8 cellular contexts compared by ENCODE assay signal in the genomic region with DNA sequence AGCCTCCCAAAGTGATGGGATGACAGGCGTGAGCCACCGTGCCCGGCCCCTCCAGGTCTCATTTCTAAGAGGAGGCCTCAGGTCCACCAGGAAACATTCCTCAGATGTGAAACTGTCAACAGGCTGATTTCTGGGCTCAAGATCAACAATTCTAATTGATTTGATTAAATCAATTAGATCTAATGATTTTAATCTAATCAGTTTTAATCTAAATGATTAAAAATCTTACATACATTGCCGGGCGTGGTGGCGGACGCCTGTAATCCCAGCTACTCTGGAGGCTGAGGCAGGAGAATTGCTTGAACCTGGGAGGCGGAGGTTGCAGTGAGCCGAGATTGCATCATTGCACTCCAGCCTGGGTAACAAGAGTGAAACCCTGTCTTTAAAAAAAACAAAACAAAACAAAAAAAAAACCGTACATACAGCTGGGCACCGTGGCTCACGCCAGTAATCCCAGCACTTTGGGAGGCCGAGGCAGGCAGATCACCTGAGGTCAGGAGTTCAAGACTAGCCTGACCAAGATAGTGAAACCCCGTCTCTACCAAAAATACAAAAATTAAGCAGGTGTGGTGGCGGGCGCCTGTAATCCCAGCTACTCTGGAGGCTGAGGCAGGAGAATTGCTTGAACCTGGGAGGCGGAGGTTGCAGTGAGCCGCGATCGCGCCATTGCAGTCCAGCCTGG. TPM values are rescaled to one million over a fixed set of nuclear protein-coding genes. Genes with fewer than 3 reads are reported as not detected.
DNase-seq lines count a peak whose midpoint lies in the region; ATAC-seq, FAIRE-seq and TF ChIP-seq lines count a peak whose summit lies in the region.
"Not testable (repeated sequence)": the region's sequence is repeated elsewhere in the genome, so short reads cannot be mapped to it uniquely, and the experiment has no call there.

No MANE protein-coding gene starts in this region.

- H3K27me3 ChIP-seq in A673 (replicated peaks; ENCODE audit: insufficient read depth, low read depth, low read length, poor library complexity); GM23338 (ENCODE audit: insufficient read depth); Panc1 (ENCODE audit: control insufficient read depth, insufficient read depth, low read length); GM12878 (replicated peaks in 1 of 2; ENCODE audit: control insufficient read depth in 2 of 2, insufficient read depth in 2 of 2, low read length in 1 of 2); cardiac muscle cell; mesendoderm (ENCODE audit: insufficient read depth, low read length, poor library complexity); prostate gland (replicated peaks; ENCODE audit: insufficient read depth): not testable (repeated sequence)

- CTCF ChIA-PET in A673 (lab: Charles Lee); Panc1 (lab: Charles Lee); activated CD8-positive, alpha-beta T cell treated with anti-CD3 and anti-CD28 coated beads for 36 hours (lab: Charles Lee); GM12878 (lab: Yijun Ruan, JAX): not testable (repeated sequence)

- not testable (repeated sequence) for H2BK15ac ChIP-seq in mesendoderm (replicated peaks; ENCODE audit: low read depth)

- TF ChIP-seq POLR2A in GM12878 (IDR thresholded peaks at IDR 0.05; ENCODE audit: low read depth, low read length); prostate gland (IDR thresholded peaks at IDR 0.05): not testable (repeated sequence)

- H3K4me1 ChIP-seq in A673 (ENCODE audit: insufficient read depth, low read length, poor library complexity, severe bottlenecking); Panc1 (ENCODE audit: control insufficient read depth, insufficient read depth, low read length); cardiac muscle cell (ENCODE audit: low read depth); mesendoderm (ENCODE audit: control insufficient read depth, low read depth, low read length); prostate gland (replicated peaks): not testable (repeated sequence)
- H3K4me1 ChIP-seq in GM23338 (ENCODE audit: insufficient read depth) (peaks cover 10% of the 10 kb centered on the region; the same call in 1 of the 2 replicates), GM12878 (ENCODE audit: control insufficient read depth, insufficient read depth, low read length) (peaks cover 11% of the 10 kb centered on the region)

- POLR2A ChIA-PET in A673 (lab: Charles Lee; ENCODE audit: low non-redundant PET); Panc1 (lab: Charles Lee); activated CD8-positive, alpha-beta T cell treated with anti-CD3 and anti-CD28 coated beads for 36 hours (lab: Charles Lee); GM12878 (lab: Charles Lee): not testable (repeated sequence)

- ATAC-seq in GM23338; Panc1; activated CD8-positive, alpha-beta T cell treated with anti-CD3 and anti-CD28 coated beads for 36 hours; GM12878: not testable (repeated sequence)

- H2BK120ac ChIP-seq in mesendoderm (ENCODE audit: low read depth, low read length) = not testable (repeated sequence)

- not testable (repeated sequence) for H4K5ac ChIP-seq in mesendoderm (ENCODE audit: low read length)

- in situ Hi-C loops in Panc1 (cut with HindIII; ENCODE audit: low pct_unique_long_range_greater_than_20kb, low sequenced_read_pairs); GM12878 (cut with MboI): not testable (repeated sequence)

- H3K27me3 Mint-ChIP-seq in GM23338 (ENCODE audit: insufficient read depth, low read depth, poor library complexity) = peaks cover 27% of the 10 kb centered on the region
- H3K27me3 Mint-ChIP-seq in activated CD8-positive, alpha-beta T cell treated with anti-CD3 and anti-CD28 coated beads for 36 hours = not testable (repeated sequence)

- peaks cover 68% of the 10 kb centered on the region for H3K79me2 ChIP-seq in GM23338 (replicated peaks; ENCODE audit: insufficient read depth)
- H3K79me2 ChIP-seq in GM12878 (ENCODE audit: control insufficient read depth, insufficient read depth, low read length) = not testable (repeated sequence)
- H3K79me2 ChIP-seq in mesendoderm (ENCODE audit: control insufficient read depth, insufficient read depth, low read length) = peaks cover 12% of the 10 kb centered on the region

- H3K36me3 ChIP-seq in A673 (ENCODE audit: insufficient read depth, low read length, poor library complexity, severe bottlenecking) (peaks cover 29% of the 10 kb centered on the region), GM23338 (ENCODE audit: insufficient read depth) (peaks cover 31% of the 10 kb centered on the region), mesendoderm (ENCODE audit: control insufficient read depth, insufficient read depth, low read length) (peaks cover 12% of the 10 kb centered on the region)
- H3K36me3 ChIP-seq in Panc1 (ENCODE audit: control insufficient read depth, insufficient read depth, low read length); GM12878 (ENCODE audit: control insufficient read depth in 2 of 2, insufficient read depth in 2 of 2, low read length in 1 of 2); cardiac muscle cell; prostate gland: not testable (repeated sequence)

- H3K4ac ChIP-seq in mesendoderm (ENCODE audit: low read depth, low read length) = not testable (repeated sequence)

- TF ChIP-seq EP300 in GM12878 (IDR thresholded peaks at IDR 0.05; ENCODE audit: borderline replicate concordance in 1 of 2, control insufficient read depth in 1 of 2, low read depth in 2 of 2, low read length in 2 of 2) = not testable (repeated sequence)

- peak overlapping the region; percentile 94 for H3K56ac ChIP-seq in mesendoderm (ENCODE audit: low read length)

- peak overlapping the region; percentile 92 for H3K4me3 Mint-ChIP-seq in GM23338
- peak overlapping the region; percentile 70 for H3K4me3 Mint-ChIP-seq in activated CD8-positive, alpha-beta T cell treated with anti-CD3 and anti-CD28 coated beads for 36 hours

- peak overlapping the region; percentile 97 for H3K27ac Mint-ChIP-seq in GM23338
- peak overlapping the region; percentile 59 for H3K27ac Mint-ChIP-seq in activated CD8-positive, alpha-beta T cell treated with anti-CD3 and anti-CD28 coated beads for 36 hours

- H2AFZ ChIP-seq in GM23338; GM12878 (ENCODE audit: control insufficient read depth, low read depth, low read length): not testable (repeated sequence)

- BruUV-seq in A673 (replicated peaks; lab: Mats Ljungman, UMichigan); Panc1 (replicated peaks; lab: Mats Ljungman, UMichigan); GM12878 (replicated peaks; lab: Mats Ljungman, UMichigan): not testable (repeated sequence)

- H3K27ac ChIP-seq in A673 (ENCODE audit: low read depth, low read length, poor library complexity, severe bottlenecking) (peak overlapping the region; percentile 67), GM23338 (ENCODE audit: low read depth) (peak overlapping the region; percentile 99), Panc1 (ENCODE audit: low read length) (peak overlapping the region; percentile 79), mesendoderm (ENCODE audit: low read depth, low read length) (peak overlapping the region; percentile 99), prostate gland (peak overlapping the region; percentile 50 to 60)
- H3K27ac ChIP-seq in GM12878 (ENCODE audit: control insufficient read depth, insufficient read depth); cardiac muscle cell: not testable (repeated sequence)

- peaks cover 23% of the 10 kb centered on the region for H4K20me1 ChIP-seq in GM23338 (replicated peaks; ENCODE audit: insufficient read depth)
- H4K20me1 ChIP-seq in GM12878 (ENCODE audit: control insufficient read depth, insufficient read depth) = not testable (repeated sequence)

- peaks cover 65% of the 10 kb centered on the region for H3K36me3 Mint-ChIP-seq in GM23338 (ENCODE audit: low read depth)
- H3K36me3 Mint-ChIP-seq in activated CD8-positive, alpha-beta T cell treated with anti-CD3 and anti-CD28 coated beads for 36 hours (ENCODE audit: low read depth) = peaks cover 28% of the 10 kb centered on the region

- H3K9me3 Mint-ChIP-seq in GM23338 = peaks cover 20% of the 10 kb centered on the region
- not testable (repeated sequence) for H3K9me3 Mint-ChIP-seq in activated CD8-positive, alpha-beta T cell treated with anti-CD3 and anti-CD28 coated beads for 36 hours

- not testable (repeated sequence) for H3K9ac ChIP-seq in GM12878 (ENCODE audit: control insufficient read depth, insufficient read depth, low read length)
- H3K9ac ChIP-seq in mesendoderm (ENCODE audit: low read length) = peak overlapping the region; percentile 95

- 81% methylated on average over 17 of the region's 21 CpGs for WGBS in GM12878 (ENCODE audit: insufficient coverage, insufficient replicate concordance, low lambda C conversion rate, missing lambda C conversion rate)
- WGBS in mesendoderm (ENCODE audit: extremely low coverage, insufficient coverage, low lambda C conversion rate) = no CpG with 5 or more reads among the region's 21 CpGs
- WGBS in prostate gland = 85% methylated on average over 21 of the region's 21 CpGs

- SMC1A ChIA-PET in GM12878 (lab: Charles Lee; ENCODE audit: uncharacterized antibody, unreplicated experiment) = not testable (repeated sequence)

- not testable (repeated sequence) for TF ChIP-seq CTCF in A673 (conservative IDR thresholded peaks at IDR 0.05; ENCODE audit: low read depth, low read length); GM23338 (conservative IDR thresholded peaks at IDR 0.05; ENCODE audit: low read depth in 2 of 2); Panc1 (IDR thresholded peaks at IDR 0.05); activated CD8-positive, alpha-beta T cell treated with anti-CD3 and anti-CD28 coated beads for 36 hours (IDR thresholded peaks at IDR 0.05); GM12878 (IDR thresholded peaks at IDR 0.05 in 2 of 3, conservative IDR thresholded peaks at IDR 0.05 in 1 of 3; ENCODE audit: control insufficient read depth in 2 of 3, extremely low read depth in 1 of 3, insufficient read depth in 1 of 3, low read depth in 3 of 3, low read length in 3 of 3); cardiac muscle cell (IDR thresholded peaks at IDR 0.05; ENCODE audit: low read depth, low read length); prostate gland (IDR thresholded peaks at IDR 0.05)

- not testable (repeated sequence) for FAIRE-seq in GM12878 (lab: Jason Lieb, UNC)

- not testable (repeated sequence) for H2AK5ac ChIP-seq in mesendoderm (ENCODE audit: low read length)

- not testable (repeated sequence) for H3K9me3 ChIP-seq in A673 (ENCODE audit: low read depth, low read length, poor library complexity, severe bottlenecking); Panc1 (ENCODE audit: control insufficient read depth, insufficient read depth, low read depth, low read length); GM12878 (replicated peaks; ENCODE audit: control insufficient read depth, insufficient read depth, low read length); cardiac muscle cell (ENCODE audit: low read depth); prostate gland

- not testable (repeated sequence) for H3K18ac ChIP-seq in mesendoderm (ENCODE audit: low read length)

- TF ChIP-seq RAD21 in GM12878 (IDR thresholded peaks at IDR 0.05; ENCODE audit: insufficient read depth, low read depth, low read length) = not testable (repeated sequence)

- not testable (repeated sequence) for H3K23ac ChIP-seq in mesendoderm (ENCODE audit: low read length)

- intact Hi-C loops in A673 (cut with micrococcal nuclease; ENCODE audit: unreplicated experiment); Panc1 (cut with micrococcal nuclease; ENCODE audit: unreplicated experiment); activated CD8-positive, alpha-beta T cell treated with anti-CD3 and anti-CD28 coated beads for 36 hours (cut with micrococcal nuclease); prostate gland (cut with DNase I): not testable (repeated sequence)
- intact Hi-C loops in GM12878 (cut with micrococcal nuclease; ENCODE audit: unreplicated experiment) = loop anchor here (5.0 kb wide), 1 partner anchor 35 kb away; a partner anchor contains a TSS

- H3K79me1 ChIP-seq in mesendoderm (ENCODE audit: low read length) = peaks cover 11% of the 10 kb centered on the region

- peak overlapping the region; percentile 81 for H3K4me2 ChIP-seq in GM23338
- peak overlapping the region; percentile 59; the same call in 1 of the 2 replicates for H3K4me2 ChIP-seq in GM12878 (ENCODE audit: control insufficient read depth, insufficient read depth)
- not testable (repeated sequence) for H3K4me2 ChIP-seq in mesendoderm (ENCODE audit: low read length)

- H3K4me3 ChIP-seq in A673 (ENCODE audit: low read depth, low read length, poor library complexity, severe bottlenecking) (peak overlapping the region; percentile 37), GM23338 (peak overlapping the region; percentile 94), Panc1 (ENCODE audit: low read depth in 2 of 2, low read length in 2 of 2) (peak overlapping the region; percentile 48 to 58), GM12878 (peak overlapping the region; percentile 29; the same call in 1 of the 2 replicates), cardiac muscle cell (peak overlapping the region; percentile 58)
- H3K4me3 ChIP-seq in mesendoderm (ENCODE audit: low read length); prostate gland: not testable (repeated sequence)

- H4K8ac ChIP-seq in mesendoderm (ENCODE audit: low read depth, low read length) = not testable (repeated sequence)

- RAD21 ChIA-PET in GM12878 (lab: Charles Lee; ENCODE audit: unreplicated experiment) = not testable (repeated sequence)

- not testable (repeated sequence) for H3K9me2 ChIP-seq in GM23338 (ENCODE audit: insufficient read depth)

- peaks cover 33% of the 10 kb centered on the region for H3K4me1 Mint-ChIP-seq in GM23338
- H3K4me1 Mint-ChIP-seq in activated CD8-positive, alpha-beta T cell treated with anti-CD3 and anti-CD28 coated beads for 36 hours (ENCODE audit: low read depth) = peaks cover 26% of the 10 kb centered on the region

- peaks cover 42% of the 10 kb centered on the region for H3F3A ChIP-seq in GM23338 (replicated peaks; ENCODE audit: low read depth)

- not testable (repeated sequence) for DNase-seq in A673 (ENCODE audit: low spot score); GM23338 (ENCODE audit: low spot score); Panc1 (ENCODE audit: low read depth, low spot score); activated CD8-positive, alpha-beta T cell treated with anti-CD3 and anti-CD28 coated beads for 36 hours; GM12878 (ENCODE audit: low read depth, low spot score); cardiac muscle cell (ENCODE audit: low read depth in 1 of 2, low spot score in 1 of 2); mesendoderm; prostate gland (ENCODE audit: low spot score)

- not testable (repeated sequence) for H2BK5ac ChIP-seq in mesendoderm (ENCODE audit: low read length)

RNA-seq across cellular contexts. Expression of a gene that starts 1.0 kb away (rescaled TPM):
- 60.9 and 72.7 TPM in 2 replicates for total RNA-seq in A673 (2021)
- 95.9 and 112 TPM in 2 replicates for total RNA-seq in GM23338 (2014; rRNA removed; shearing (Covaris generic))
- polyA plus RNA-seq in GM23338 (2016; fragmentation: Nextera tagmentation; extraction: Ambion mirVana) = 48.7 and 50.9 TPM in 2 replicates
- total RNA-seq in Panc1 (2021; ENCODE audit: unreplicated experiment) = 54.9 TPM
- 95.5 TPM for polyA plus RNA-seq in Panc1 (2012; ENCODE audit: insufficient read length)
- 10 to 100 TPM; 63.9 to 65.7 TPM for total RNA-seq in activated CD8-positive, alpha-beta T cell treated with anti-CD3 and anti-CD28 coated beads for 36 hours
- total RNA-seq in GM12878 (2013; cell fraction: nucleolus; rRNA removed) = 66.9 and 72.5 TPM in 2 replicates
- 23.6 and 28.8 TPM in 2 replicates for total RNA-seq in GM12878 (2014; rRNA removed)
- total RNA-seq in GM12878 (2014; rRNA removed; fragmentation: Illumina TruSeq; extraction: Trizol) = 12.2 and 14.8 TPM in 2 replicates
- 27.5 and 28.6 TPM in 2 replicates for total RNA-seq in GM12878 (2021)
- polyA plus RNA-seq in GM12878 (2011; ENCODE audit: low read depth) = 16.7 TPM
- polyA plus RNA-seq in GM12878 (2011; rRNA removed) = 24.7 and 49.7 TPM in 2 replicates
- polyA plus RNA-seq in GM12878 (2011; cell fraction: cytosol; rRNA removed) = 65.3 and 73.9 TPM in 2 replicates
- polyA plus RNA-seq in GM12878 (2011; cell fraction: nucleus; rRNA removed) = 128 and 175 TPM in 2 replicates
- 28.7 and 35.2 TPM in 2 replicates for polyA plus RNA-seq in GM12878 (2012)
- 12.5 and 21.2 TPM in 2 replicates for polyA plus RNA-seq in GM12878 (2014; fragmentation: Illumina TruSeq; extraction: Trizol)
- 1 to 10 TPM; 2.4 to 3.4 TPM for polyA plus RNA-seq in GM12878 (2014; fragmentation: Nextera tagmentation; extraction: Ambion mirVana)
- 49.7 and 49.8 TPM in 2 replicates for polyA plus RNA-seq in GM12878 (2014; rRNA removed)
- polyA plus RNA-seq in GM12878 (2016; fragmentation: Nextera tagmentation; extraction: Ambion mirVana) = 10 to 100 TPM; 11.2 to 11.6 TPM
- polyA minus RNA-seq in GM12878 (2011; rRNA and poly(A)+ RNA removed) = 46.4 and 79.6 TPM in 2 replicates
- 37.4 and 40.9 TPM in 2 replicates for polyA minus RNA-seq in GM12878 (2011; cell fraction: cytosol; rRNA and poly(A)+ RNA removed)
- 21.3 and 30.1 TPM in 2 replicates for polyA minus RNA-seq in GM12878 (2011; cell fraction: nucleus; rRNA and poly(A)+ RNA removed)
- total RNA-seq in cardiac muscle cell = 43.4 and 50.4 TPM in 2 replicates
- polyA plus RNA-seq in cardiac muscle cell = 16.6 and 20.6 TPM in 2 replicates
- polyA plus RNA-seq in mesendoderm (2013, experiment 1 of 2) = 24.1 TPM
- polyA plus RNA-seq in mesendoderm (2013, experiment 2 of 2) = 26.6 TPM
- total RNA-seq in prostate gland = 10 to 100 TPM; 12.9 to 20.8 TPM

RNA-seq across cellular contexts. Expression of a gene that starts 36.5 kb away (rescaled TPM):
- total RNA-seq in A673 (2021) = 82.3 and 85.1 TPM in 2 replicates
- total RNA-seq in GM23338 (2014; rRNA removed; shearing (Covaris generic)) = 57.4 and 66.8 TPM in 2 replicates
- polyA plus RNA-seq in GM23338 (2016; fragmentation: Nextera tagmentation; extraction: Ambion mirVana) = 41.4 and 43.6 TPM in 2 replicates
- 37.4 TPM for total RNA-seq in Panc1 (2021; ENCODE audit: unreplicated experiment)
- polyA plus RNA-seq in Panc1 (2012; ENCODE audit: insufficient read length) = 50.3 TPM
- 10 to 100 TPM; 68.0 to 68.3 TPM for total RNA-seq in activated CD8-positive, alpha-beta T cell treated with anti-CD3 and anti-CD28 coated beads for 36 hours
- total RNA-seq in GM12878 (2013; cell fraction: nucleolus; rRNA removed) = 16.9 and 20.4 TPM in 2 replicates
- total RNA-seq in GM12878 (2014; rRNA removed) = 42.7 and 49.1 TPM in 2 replicates
- total RNA-seq in GM12878 (2014; rRNA removed; fragmentation: Illumina TruSeq; extraction: Trizol) = 11.6 and 14.7 TPM in 2 replicates
- total RNA-seq in GM12878 (2021) = 65.9 and 71.0 TPM in 2 replicates
- 15.0 TPM for polyA plus RNA-seq in GM12878 (2011; ENCODE audit: low read depth)
- 10.6 and 27.5 TPM in 2 replicates for polyA plus RNA-seq in GM12878 (2011; rRNA removed)
- 37.2 and 59.1 TPM in 2 replicates for polyA plus RNA-seq in GM12878 (2011; cell fraction: cytosol; rRNA removed)
- polyA plus RNA-seq in GM12878 (2011; cell fraction: nucleus; rRNA removed) = 60.0 and 78.8 TPM in 2 replicates
- polyA plus RNA-seq in GM12878 (2012) = 40.8 and 42.6 TPM in 2 replicates
- 4.8 and 8.6 TPM in 2 replicates for polyA plus RNA-seq in GM12878 (2014; fragmentation: Illumina TruSeq; extraction: Trizol)
- polyA plus RNA-seq in GM12878 (2014; fragmentation: Nextera tagmentation; extraction: Ambion mirVana) = 1 to 10 TPM in 1 of 2 experiments, under 1 TPM in 1; 0.31 to 1.9 TPM
- 48.2 and 55.5 TPM in 2 replicates for polyA plus RNA-seq in GM12878 (2014; rRNA removed)
- polyA plus RNA-seq in GM12878 (2016; fragmentation: Nextera tagmentation; extraction: Ambion mirVana) = 10 to 100 TPM in 1 of 2 experiments, 1 to 10 TPM in 1; 8.5 to 46.1 TPM
- polyA minus RNA-seq in GM12878 (2011; rRNA and poly(A)+ RNA removed) = 20.8 and 31.1 TPM in 2 replicates
- 14.2 and 16.7 TPM in 2 replicates for polyA minus RNA-seq in GM12878 (2011; cell fraction: cytosol; rRNA and poly(A)+ RNA removed)
- 8.3 and 17.0 TPM in 2 replicates for polyA minus RNA-seq in GM12878 (2011; cell fraction: nucleus; rRNA and poly(A)+ RNA removed)
- total RNA-seq in cardiac muscle cell = 54.5 and 60.9 TPM in 2 replicates
- polyA plus RNA-seq in cardiac muscle cell = 59.2 and 79.2 TPM in 2 replicates
- 38.4 TPM for polyA plus RNA-seq in mesendoderm (2013, experiment 1 of 2)
- 38.5 TPM for polyA plus RNA-seq in mesendoderm (2013, experiment 2 of 2)
- 10 to 100 TPM; 43.9 to 69.6 TPM for total RNA-seq in prostate gland
